Comparison of ENCODE assay signal across 28 cellular contexts in genomic region chr20:61385316-61385715, GRCh38.
"Had no signal": no experiment of that assay in that cellular context is flagged by ENCODE, and none has a peak within 500 bp of the region (broad histone marks: within the 10 kb centered on the region; RNA-seq: fewer than 3 reads in every experiment).

No MANE protein-coding gene starts in this region.

- H3K4me1 Mint-ChIP-seq: activated CD4-positive, alpha-beta memory T cell treated with anti-CD3 and anti-CD28 coated beads, Interleukin-2, amount 10 ng/mL, durations not matched to agents 7 days and 5 days; activated CD4-positive, alpha-beta T cell treated with anti-CD3 and anti-CD28 coated beads, Interleukin-2, amount 10 ng/mL, durations not matched to agents 7 days and 5 days; activated T-helper 17 cell treated with anti-CD3 and anti-CD28 coated beads, Interleukin-2, amount 50 U/mL, for 72 hours; T-cell had no signal

- ATAC-seq: activated T-helper 17 cell treated with anti-CD3 and anti-CD28 coated beads, Interleukin-2, amount 50 U/mL, for 72 hours; Panc1; T-cell had no signal

- H3K27ac ChIP-seq: breast epithelium, VCaP had no signal

- H3K9me3 Mint-ChIP-seq: activated T-helper 17 cell treated with anti-CD3 and anti-CD28 coated beads, Interleukin-2, amount 50 U/mL, for 72 hours had no signal

- H3K27me3 Mint-ChIP-seq: activated CD4-positive, alpha-beta memory T cell treated with anti-CD3 and anti-CD28 coated beads, Interleukin-2, amount 10 ng/mL, durations not matched to agents 7 days and 5 days; activated CD4-positive, alpha-beta T cell treated with anti-CD3 and anti-CD28 coated beads, Interleukin-2, amount 10 ng/mL, durations not matched to agents 7 days and 5 days had no signal

- H3K4me3 ChIP-seq: breast epithelium had no signal

- H3K4me3 Mint-ChIP-seq: activated CD4-positive, alpha-beta memory T cell treated with anti-CD3 and anti-CD28 coated beads, Interleukin-2, amount 10 ng/mL, durations not matched to agents 7 days and 5 days; activated CD4-positive, alpha-beta T cell treated with anti-CD3 and anti-CD28 coated beads, Interleukin-2, amount 10 ng/mL, durations not matched to agents 7 days and 5 days; activated naive CD4-positive, alpha-beta T cell treated with anti-CD3 and anti-CD28 coated beads for 36 hours; activated naive CD8-positive, alpha-beta T cell; activated T-helper 17 cell treated with anti-CD3 and anti-CD28 coated beads, Interleukin-2, amount 50 U/mL, for 72 hours; T-cell had no signal

- H3K27ac Mint-ChIP-seq: activated CD4-positive, alpha-beta memory T cell treated with anti-CD3 and anti-CD28 coated beads, Interleukin-2, amount 10 ng/mL, durations not matched to agents 7 days and 5 days; activated CD4-positive, alpha-beta T cell treated with anti-CD3 and anti-CD28 coated beads, Interleukin-2, amount 10 ng/mL, durations not matched to agents 7 days and 5 days; activated naive CD4-positive, alpha-beta T cell treated with anti-CD3 and anti-CD28 coated beads for 36 hours; activated naive CD8-positive, alpha-beta T cell; activated T-helper 17 cell treated with anti-CD3 and anti-CD28 coated beads, Interleukin-2, amount 50 U/mL, for 72 hours; T-cell had no signal

- H3K36me3 Mint-ChIP-seq: activated naive CD8-positive, alpha-beta T cell; T-cell had no signal

- H3K4me1 ChIP-seq: breast epithelium had no signal

- DNase-seq: activated CD4-positive, alpha-beta memory T cell treated with anti-CD3 and anti-CD28 coated beads, Interleukin-2, amount 10 ng/mL, durations not matched to agents 7 days and 5 days; activated CD4-positive, alpha-beta T cell treated with anti-CD3 and anti-CD28 coated beads, Interleukin-2, amount 10 ng/mL, durations not matched to agents 7 days and 5 days; activated CD4-positive, CD25-positive, alpha-beta regulatory T cell; activated gamma-delta T cell; activated naive CD4-positive, alpha-beta T cell treated with anti-CD3 and anti-CD28 coated beads for 36 hours; activated T-cell treated with anti-CD3 and anti-CD28 coated beads for 4 hours; activated T-cell treated with anti-CD3 and anti-CD28 coated beads, Interleukin-2, amount 50 U/mL, for 48 hours; central memory CD4-positive, alpha-beta T cell; KG1; NCI-H1092; NCI-H1417 treated with DMSO at 0.1 percent for 48 hours; NCI-H1694; NCI-H2029; NCI-H2107; NCI-H2171 treated with DMSO at 0.1 percent for 48 hours; NCI-H226; NCI-H526; NCI-H82; OCI-M1; SHP77; T-cell; T-helper 2 cell; T1000 had no signal

- H3K36me3 ChIP-seq: breast epithelium had no signal
